In the genomic region with DNA sequence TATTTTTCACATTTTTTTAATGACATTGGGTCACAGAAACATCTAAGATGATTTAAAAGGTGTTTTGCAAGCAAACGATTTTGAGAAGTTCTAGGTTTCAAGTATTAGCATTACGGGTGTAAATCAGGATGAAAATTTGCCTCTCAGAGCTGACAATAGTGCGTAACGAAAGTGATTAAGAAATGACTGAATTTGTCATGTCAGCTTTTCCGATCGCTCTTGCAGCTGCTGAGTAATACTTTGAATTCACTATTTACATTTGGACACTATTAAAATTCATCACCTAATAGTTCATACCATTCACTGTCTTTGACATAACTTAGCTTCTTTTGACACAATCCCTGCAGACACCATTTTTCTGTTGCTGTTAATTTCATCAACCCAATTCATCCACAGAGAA, we compare ENCODE assay signal across 32 cellular contexts.
"Had no signal": no experiment of that assay in that cellular context is flagged by ENCODE, and none has a peak within 500 bp of the region (broad histone marks: within the 10 kb centered on the region; RNA-seq: fewer than 3 reads in every experiment).

No MANE protein-coding gene starts in this region.

- H3K27ac ChIP-seq: adrenal gland, esophagus muscularis mucosa, foreskin keratinocyte, gastrocnemius medialis, heart left ventricle had no signal

- H3K9me3 Mint-ChIP-seq: activated CD4-positive, alpha-beta memory T cell treated with anti-CD3 and anti-CD28 coated beads, Interleukin-2, amount 10 ng/mL, durations not matched to agents 7 days and 5 days; activated naive CD4-positive, alpha-beta T cell treated with anti-CD3 and anti-CD28 coated beads, Interleukin-2, amount 50 U/mL, for 24 hours; endodermal cell had no signal

- H3K4me3 ChIP-seq: adrenal gland, body of pancreas, esophagus muscularis mucosa, gastrocnemius medialis, heart left ventricle had no signal

- H3K36me3 Mint-ChIP-seq: activated naive CD4-positive, alpha-beta T cell treated with anti-CD3 and anti-CD28 coated beads, Interleukin-2, amount 50 U/mL, for 24 hours; activated naive CD8-positive, alpha-beta T cell treated with anti-CD3 and anti-CD28 coated beads for 36 hours had no signal

- H3K36me3 ChIP-seq: adrenal gland, esophagus muscularis mucosa, gastrocnemius medialis, heart left ventricle had no signal

- H3K27me3 ChIP-seq: adrenal gland, body of pancreas, esophagus muscularis mucosa, foreskin keratinocyte, gastrocnemius medialis, heart left ventricle had no signal

- ATAC-seq: activated CD4-positive, alpha-beta T cell treated with anti-CD3 and anti-CD28 coated beads for 36 hours; activated naive CD8-positive, alpha-beta T cell treated with anti-CD3 and anti-CD28 coated beads, Interleukin-2, amount 50 U/mL, for 24 hours; activated T-helper 17 cell treated with anti-CD3 and anti-CD28 coated beads, Interleukin-2, amount 50 U/mL, for 72 hours; body of pancreas; foreskin keratinocyte; gastrocnemius medialis; heart left ventricle had no signal

- H3K4me3 Mint-ChIP-seq: activated CD4-positive, alpha-beta memory T cell treated with anti-CD3 and anti-CD28 coated beads, Interleukin-2, amount 10 ng/mL, durations not matched to agents 7 days and 5 days; activated CD4-positive, alpha-beta T cell treated with anti-CD3 and anti-CD28 coated beads for 36 hours; activated CD4-positive, alpha-beta T cell treated with anti-CD3 and anti-CD28 coated beads, Interleukin-2, amount 10 ng/mL, durations not matched to agents 7 days and 5 days; activated naive CD4-positive, alpha-beta T cell treated with anti-CD3 and anti-CD28 coated beads for 36 hours; activated naive CD4-positive, alpha-beta T cell treated with anti-CD3 and anti-CD28 coated beads, Interleukin-2, amount 50 U/mL, for 24 hours; activated naive CD8-positive, alpha-beta T cell treated with anti-CD3 and anti-CD28 coated beads for 36 hours; activated naive CD8-positive, alpha-beta T cell treated with anti-CD3 and anti-CD28 coated beads, Interleukin-2, amount 50 U/mL, for 24 hours; activated T-cell treated with anti-CD3 and anti-CD28 coated beads, Interleukin-2, amount 50 U/mL, for 24 hours; activated T-helper 17 cell treated with anti-CD3 and anti-CD28 coated beads, Interleukin-2, amount 50 U/mL, for 72 hours; endodermal cell had no signal

- FAIRE-seq: colon had no signal

- H3K4me1 Mint-ChIP-seq: activated CD4-positive, alpha-beta memory T cell treated with anti-CD3 and anti-CD28 coated beads, Interleukin-2, amount 10 ng/mL, durations not matched to agents 7 days and 5 days; activated CD4-positive, alpha-beta T cell treated with anti-CD3 and anti-CD28 coated beads for 36 hours; activated CD4-positive, alpha-beta T cell treated with anti-CD3 and anti-CD28 coated beads, Interleukin-2, amount 10 ng/mL, durations not matched to agents 7 days and 5 days; activated naive CD4-positive, alpha-beta T cell treated with anti-CD3 and anti-CD28 coated beads, Interleukin-2, amount 50 U/mL, for 24 hours; activated naive CD8-positive, alpha-beta T cell treated with anti-CD3 and anti-CD28 coated beads for 36 hours; activated naive CD8-positive, alpha-beta T cell treated with anti-CD3 and anti-CD28 coated beads, Interleukin-2, amount 50 U/mL, for 24 hours; activated T-helper 17 cell treated with anti-CD3 and anti-CD28 coated beads, Interleukin-2, amount 50 U/mL, for 72 hours had no signal

- H3K27ac Mint-ChIP-seq: activated CD4-positive, alpha-beta memory T cell treated with anti-CD3 and anti-CD28 coated beads, Interleukin-2, amount 10 ng/mL, durations not matched to agents 7 days and 5 days; activated CD4-positive, alpha-beta T cell treated with anti-CD3 and anti-CD28 coated beads for 36 hours; activated CD4-positive, alpha-beta T cell treated with anti-CD3 and anti-CD28 coated beads, Interleukin-2, amount 10 ng/mL, durations not matched to agents 7 days and 5 days; activated naive CD4-positive, alpha-beta T cell treated with anti-CD3 and anti-CD28 coated beads for 36 hours; activated naive CD4-positive, alpha-beta T cell treated with anti-CD3 and anti-CD28 coated beads, Interleukin-2, amount 50 U/mL, for 24 hours; activated naive CD8-positive, alpha-beta T cell treated with anti-CD3 and anti-CD28 coated beads for 36 hours; activated naive CD8-positive, alpha-beta T cell treated with anti-CD3 and anti-CD28 coated beads, Interleukin-2, amount 50 U/mL, for 24 hours; activated T-cell treated with anti-CD3 and anti-CD28 coated beads, Interleukin-2, amount 50 U/mL, for 24 hours; activated T-helper 17 cell treated with anti-CD3 and anti-CD28 coated beads, Interleukin-2, amount 50 U/mL, for 72 hours; endodermal cell had no signal

- DNase-seq: activated CD4-positive, alpha-beta memory T cell treated with anti-CD3 and anti-CD28 coated beads, Interleukin-2, amount 10 ng/mL, durations not matched to agents 7 days and 5 days; activated CD4-positive, alpha-beta T cell treated with anti-CD3 and anti-CD28 coated beads for 36 hours; activated CD4-positive, alpha-beta T cell treated with anti-CD3 and anti-CD28 coated beads, Interleukin-2, amount 10 ng/mL, durations not matched to agents 7 days and 5 days; activated CD4-positive, alpha-beta T cell treated with anti-CD3 and anti-CD28 coated beads, Interleukin-2, amount 50 U/mL, for 4 hours; activated CD4-positive, CD25-positive, alpha-beta regulatory T cell; activated CD4-positive, CD25-positive, alpha-beta regulatory T cell treated with anti-CD3 and anti-CD28 coated beads, Interleukin-2, amount 50 U/mL, for 72 hours; activated CD8-positive, alpha-beta memory T cell treated with anti-CD3 and anti-CD28 coated beads, Interleukin-2, amount 50 U/mL, for 48 hours; activated effector memory CD4-positive, alpha-beta T cell treated with Interleukin-2 at 50 U/mL for 16 hours; activated naive CD4-positive, alpha-beta T cell treated with anti-CD3 and anti-CD28 coated beads for 36 hours; activated naive CD8-positive, alpha-beta T cell treated with anti-CD3 and anti-CD28 coated beads for 36 hours; activated naive CD8-positive, alpha-beta T cell treated with anti-CD3 and anti-CD28 coated beads, Interleukin-2, amount 50 U/mL, for 24 hours; activated T-cell treated with anti-CD3 and anti-CD28 coated beads for 4 hours; activated T-cell treated with anti-CD3 and anti-CD28 coated beads, Interleukin-2, amount 50 U/mL, for 24 hours; adrenal gland; amygdala; aorta; body of pancreas; caudate nucleus; cortex of kidney; dermis blood vessel endothelial cell; effector CD4-positive, alpha-beta T cell; endodermal cell; erythroblast; foreskin keratinocyte; gastrocnemius medialis; glutamatergic neuron; heart left ventricle; T-helper 2 cell had no signal

- H3K27me3 Mint-ChIP-seq: activated CD4-positive, alpha-beta memory T cell treated with anti-CD3 and anti-CD28 coated beads, Interleukin-2, amount 10 ng/mL, durations not matched to agents 7 days and 5 days; activated CD4-positive, alpha-beta T cell treated with anti-CD3 and anti-CD28 coated beads for 36 hours; activated CD4-positive, alpha-beta T cell treated with anti-CD3 and anti-CD28 coated beads, Interleukin-2, amount 10 ng/mL, durations not matched to agents 7 days and 5 days; activated naive CD4-positive, alpha-beta T cell treated with anti-CD3 and anti-CD28 coated beads, Interleukin-2, amount 50 U/mL, for 24 hours; activated naive CD8-positive, alpha-beta T cell treated with anti-CD3 and anti-CD28 coated beads for 36 hours; activated naive CD8-positive, alpha-beta T cell treated with anti-CD3 and anti-CD28 coated beads, Interleukin-2, amount 50 U/mL, for 24 hours; activated T-cell treated with anti-CD3 and anti-CD28 coated beads, Interleukin-2, amount 50 U/mL, for 24 hours; activated T-helper 17 cell treated with anti-CD3 and anti-CD28 coated beads, Interleukin-2, amount 50 U/mL, for 72 hours had no signal

- H3K9me3 ChIP-seq: adrenal gland, body of pancreas, esophagus muscularis mucosa, gastrocnemius medialis had no signal
